Comparison of ENCODE assay signal across 18 cellular contexts in genomic region chr5:61949054-61949679, GRCh38.
DNase-seq lines count a peak whose midpoint lies in the region; ATAC-seq lines count a peak whose summit lies in the region.
"Had no signal": no experiment of that assay in that cellular context is flagged by ENCODE, and none has a peak within 500 bp of the region (broad histone marks: within the 10 kb centered on the region; RNA-seq: fewer than 3 reads in every experiment).

No MANE protein-coding gene starts in this region.

- DNase-seq in DMS 273 (lab: John Stamatoyannopoulos, UW; ENCODE audit: unreplicated experiment) (peak; percentile 8), DMS 273 treated with DMSO at 0.1 percent for 48 hours (lab: John Stamatoyannopoulos, UW) (no peak), hippocampal formation (lab: John Stamatoyannopoulos, UW) (peak; percentile 54 to 73), pons (ENCODE audit: low spot score) (peak; percentile 86), NCI-H2171 (lab: John Stamatoyannopoulos, UW) (no peak)
- DNase-seq in stimulated activated CD4-positive, alpha-beta T cell treated with anti-CD3 and anti-CD28 coated beads, Interleukin-4, amount 100 ng/mL, for 4 hours = no peak
- no peak for DNase-seq in activated CD8-positive, alpha-beta memory T cell treated with anti-CD3 and anti-CD28 coated beads, Interleukin-2, amount 50 U/mL, for 4 hours
- DNase-seq: BE2C; CD4-positive, alpha-beta memory T cell; GF-D8; NCI-H1417 treated with DMSO at 0.1 percent for 48 hours; NCI-H1930; NCI-H446; NK-92 treated with Interleukin-12 subunit alpha and Interleukin-12 subunit beta, amount 100 ng/mL, for 24 hours; OCI-M1 had no signal

- no peak for ATAC-seq in HG03432 (IDR thresholded peaks at IDR 0.05; ENCODE audit: unreplicated experiment)
- ATAC-seq: GM23338, K562 had no signal

Comparison
In these comparisons a context has a peak if more than half of its experiments do, and no peak if none do; other contexts are left out.
1. DNase-seq: peak in DMS 273 (single experiment), hippocampal formation (2 of 2) and pons (single experiment); none in DMS 273 treated with DMSO at 0.1 percent for 48 hours (single experiment), stimulated activated CD4-positive, alpha-beta T cell treated with anti-CD3 and anti-CD28 coated beads, Interleukin-4, amount 100 ng/mL, for 4 hours (0 of 2), activated CD8-positive, alpha-beta memory T cell treated with anti-CD3 and anti-CD28 coated beads, Interleukin-2, amount 50 U/mL, for 4 hours (single experiment) and NCI-H2171 (single experiment).